Comparison of ENCODE assay signal across 23 cellular contexts in genomic region chr14:84225243-84225642, GRCh38.
DNase-seq lines count a peak whose midpoint lies in the region; FAIRE-seq and TF ChIP-seq lines count a peak whose summit lies in the region.
"Had no signal": no experiment of that assay in that cellular context is flagged by ENCODE, and none has a peak within 500 bp of the region (broad histone marks: within the 10 kb centered on the region; RNA-seq: fewer than 3 reads in every experiment).

No MANE protein-coding gene starts in this region.

- no peaks in the 10 kb centered on the region for H4K20me1 ChIP-seq in endothelial cell of umbilical vein (replicated peaks; ENCODE audit: control insufficient read depth, extremely low read depth, insufficient read depth, low read length)
- no peaks in the 10 kb centered on the region for H4K20me1 ChIP-seq in OCI-LY7 (ENCODE audit: insufficient read depth, low read length)

- H3K36me3 ChIP-seq in MG63 (no peaks in the 10 kb centered on the region), endothelial cell of umbilical vein (ENCODE audit: control insufficient read depth in 2 of 2, extremely low read depth in 1 of 2, insufficient read depth in 2 of 2, low read length in 2 of 2) (no peaks in the 10 kb centered on the region), left ventricle myocardium inferior (no peaks in the 10 kb centered on the region), sigmoid colon (no peaks in the 10 kb centered on the region), OCI-LY7 (ENCODE audit: insufficient read depth, low read length) (no peaks in the 10 kb centered on the region)
- H3K36me3 ChIP-seq: HAP-1 had no signal

- H2AFZ ChIP-seq in endothelial cell of umbilical vein (ENCODE audit: low read depth, low read length): no peak overlapping the region
- no peak overlapping the region for H2AFZ ChIP-seq in OCI-LY7 (ENCODE audit: low read length)

- intact Hi-C loops in endothelial cell of umbilical vein (cut with micrococcal nuclease): no loop called here
- intact Hi-C loops in left ventricle myocardium inferior (cut with micrococcal nuclease): no loop called here
- intact Hi-C loops in sigmoid colon (cut with DNase I): no loop called here
- intact Hi-C loops in OCI-LY7 (cut with micrococcal nuclease; ENCODE audit: unreplicated experiment): no loop called here

- H3K9ac ChIP-seq in endothelial cell of umbilical vein (replicated peaks; ENCODE audit: extremely low read depth, insufficient read depth, low read length): no peak overlapping the region

- H3K9me2 ChIP-seq in OCI-LY7 (ENCODE audit: insufficient read depth, low read length): no peaks in the 10 kb centered on the region

- POLR2A ChIA-PET in endothelial cell of umbilical vein (lab: Charles Lee): no interaction called here
- POLR2A ChIA-PET in OCI-LY7 (lab: Charles Lee): interaction anchor here (0.6 kb wide), 1 partner anchor 166 kb away, joined by 3 read pairs; no protein-coding TSS in a partner anchor

- BruUV-seq in endothelial cell of umbilical vein (replicated peaks; lab: Mats Ljungman, UMichigan) (no TSS peak), OCI-LY7 (replicated peaks; lab: Mats Ljungman, UMichigan) (no TSS peak)

- TF ChIP-seq CTCF in endothelial cell of umbilical vein (IDR thresholded peaks at IDR 0.05; ENCODE audit: extremely low read depth in 1 of 2, insufficient read depth in 1 of 2, low read depth in 1 of 2, low read length in 2 of 2) (no peak), left ventricle myocardium inferior (IDR thresholded peaks at IDR 0.05; ENCODE audit: borderline replicate concordance) (no peak), sigmoid colon (IDR thresholded peaks at IDR 0.05) (no peak), OCI-LY7 (conservative IDR thresholded peaks at IDR 0.05; ENCODE audit: low read length) (no peak)

- H3K4me2 ChIP-seq in endothelial cell of umbilical vein (ENCODE audit: insufficient read depth, low read length) (no peak overlapping the region), OCI-LY7 (ENCODE audit: low read length) (no peak overlapping the region)
- H3K4me2 ChIP-seq: smooth muscle cell had no signal

- no peaks in the 10 kb centered on the region for H3K9me3 ChIP-seq in MG63
- no peaks in the 10 kb centered on the region for H3K9me3 ChIP-seq in endothelial cell of umbilical vein (replicated peaks; ENCODE audit: control insufficient read depth, insufficient read depth, low read length)
- H3K9me3 ChIP-seq in left ventricle myocardium inferior (replicated peaks): no peaks in the 10 kb centered on the region
- H3K9me3 ChIP-seq in sigmoid colon: no peaks in the 10 kb centered on the region
- H3K9me3 ChIP-seq in OCI-LY7 (ENCODE audit: low read length): no peaks in the 10 kb centered on the region

- H3K4me3 ChIP-seq in MG63: no peak overlapping the region
- no peak overlapping the region for H3K4me3 ChIP-seq in endothelial cell of umbilical vein (replicated peaks in 1 of 3; ENCODE audit: insufficient read depth in 1 of 3, low read depth in 1 of 3, low read length in 3 of 3)
- no peak overlapping the region for H3K4me3 ChIP-seq in left ventricle myocardium inferior
- no peak overlapping the region for H3K4me3 ChIP-seq in sigmoid colon
- H3K4me3 ChIP-seq in OCI-LY7 (ENCODE audit: low read depth, low read length, poor library complexity, severe bottlenecking): no peak overlapping the region
- H3K4me3 ChIP-seq: dorsolateral prefrontal cortex, HAP-1, smooth muscle cell had no signal

- no peak overlapping the region for H3K27ac ChIP-seq in endothelial cell of umbilical vein (ENCODE audit: insufficient read depth, low read depth, low read length)
- H3K27ac ChIP-seq in left ventricle myocardium inferior (replicated peaks): peak overlapping the region; percentile 46
- peak overlapping the region in 3 of 4 donors; percentile 63 to 70 (median 69) for H3K27ac ChIP-seq in sigmoid colon
- no peak overlapping the region for H3K27ac ChIP-seq in OCI-LY7 (ENCODE audit: low read depth, low read length, poor library complexity, severe bottlenecking)
- H3K27ac ChIP-seq: C4-2B, dorsolateral prefrontal cortex, HL-60 had no signal

- 74 to 84% methylated on average over 1 of the region's 1 CpG for WGBS in sigmoid colon, 2 donors

- H3K4me1 ChIP-seq in endothelial cell of umbilical vein (ENCODE audit: control insufficient read depth, extremely low read depth, insufficient read depth, low read length): peaks cover 9% of the 10 kb centered on the region
- peaks cover 6% of the 10 kb centered on the region for H3K4me1 ChIP-seq in left ventricle myocardium inferior
- peaks cover 0 to 23% (median 7%) of the 10 kb centered on the region in 4 donors for H3K4me1 ChIP-seq in sigmoid colon
- H3K4me1 ChIP-seq in OCI-LY7 (ENCODE audit: insufficient read depth, low read length, poor library complexity, severe bottlenecking): no peaks in the 10 kb centered on the region
- H3K4me1 ChIP-seq: HAP-1 had no signal

- dilution Hi-C loops in endothelial cell of umbilical vein (cut with MboI; ENCODE audit: extremely low pct_ligation_motif_present, low sequenced_read_pairs): no loop called here

- H3K79me2 ChIP-seq in endothelial cell of umbilical vein (ENCODE audit: control insufficient read depth, insufficient read depth, low read length) (no peaks in the 10 kb centered on the region), OCI-LY7 (ENCODE audit: insufficient read depth, low read depth, low read length) (no peaks in the 10 kb centered on the region)

- H3K27me3 ChIP-seq in MG63 (no peaks in the 10 kb centered on the region), endothelial cell of umbilical vein (ENCODE audit: control insufficient read depth in 2 of 2, insufficient read depth in 2 of 2, low read length in 2 of 2) (no peaks in the 10 kb centered on the region), left ventricle myocardium inferior (ENCODE audit: low read depth) (no peaks in the 10 kb centered on the region), sigmoid colon (no peaks in the 10 kb centered on the region)
- H3K27me3 ChIP-seq: dorsolateral prefrontal cortex had no signal

- FAIRE-seq in endothelial cell of umbilical vein (lab: Jason Lieb, UNC): peak; percentile 12
- FAIRE-seq: frontal cortex, islet of Langerhans had no signal

- TF ChIP-seq POLR2A in endothelial cell of umbilical vein (IDR thresholded peaks at IDR 0.05; ENCODE audit: low read depth, low read length) (no peak), sigmoid colon (IDR thresholded peaks at IDR 0.05) (no peak)

- H3K9me1 ChIP-seq in endothelial cell of umbilical vein (replicated peaks; ENCODE audit: control insufficient read depth, extremely low read depth, insufficient read depth, low read length): no peaks in the 10 kb centered on the region

- CTCF ChIA-PET in endothelial cell of umbilical vein (lab: Charles Lee) (no interaction called here), OCI-LY7 (lab: Charles Lee; ENCODE audit: unreplicated experiment) (no interaction called here)

- DNase-seq in MG63 (peak; percentile 26), endothelial cell of umbilical vein (ENCODE audit: low read depth, low spot score) (no peak), left ventricle myocardium inferior (peak; percentile 63), sigmoid colon (peak; percentile 91), OCI-LY7 (ENCODE audit: low spot score) (no peak), activated T-cell treated with anti-CD3 and anti-CD28 coated beads for 4 hours (no peak), SIG-M5 treated with dmso at 0.1 percent for 504 hours (lab: John Stamatoyannopoulos, UW; ENCODE audit: unreplicated experiment) (no peak)
- DNase-seq in effector CD8-positive, alpha-beta T cell (lab: John Stamatoyannopoulos, UW): no peak
- DNase-seq: activated CD4-positive, alpha-beta T cell treated with anti-CD3 and anti-CD28 coated beads, Interleukin-2, amount 10 ng/mL, durations not matched to agents 7 days and 5 days; activated naive CD4-positive, alpha-beta T cell treated with anti-CD3 and anti-CD28 coated beads, Interleukin-2, amount 10 ng/mL, durations not matched to agents 7 days and 5 days; activated T-cell treated with anti-CD3 and anti-CD28 coated beads, Interleukin-2, amount 50 U/mL, for 72 hours; caudate nucleus; dorsolateral prefrontal cortex; Kasumi-1; NCI-H1694; NCI-H526; stimulated activated CD4-positive, alpha-beta T cell treated with anti-CD3 and anti-CD28 coated beads, Interleukin-2, amount 100 ng/mL, for 24 hours had no signal

- peak in 2 of 4 donors; percentile 66 to 90 for TF ChIP-seq EP300 in sigmoid colon (IDR thresholded peaks at IDR 0.05)

TF ChIP-seq in endothelial cell of umbilical vein, 7 proteins besides CTCF, POLR2A, EP300 and RAD21:
- TF ChIP-seq, protein P1, sequence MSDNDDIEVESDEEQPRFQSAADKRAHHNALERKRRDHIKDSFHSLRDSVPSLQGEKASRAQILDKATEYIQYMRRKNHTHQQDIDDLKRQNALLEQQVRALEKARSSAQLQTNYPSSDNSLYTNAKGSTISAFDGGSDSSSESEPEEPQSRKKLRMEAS (IDR thresholded peaks at IDR 0.05; ENCODE audit: insufficient read depth, insufficient read length): no peak
- no peak for TF ChIP-seq GATA2 (IDR thresholded peaks at IDR 0.05; ENCODE audit: insufficient read depth, insufficient read length, low read depth, low read length)
- no peak for TF ChIP-seq POLR2AphosphoS5 (IDR thresholded peaks at IDR 0.05; ENCODE audit: insufficient read depth, low read depth, low read length)
- TF ChIP-seq FOS (IDR thresholded peaks at IDR 0.05; ENCODE audit: borderline replicate concordance, insufficient read depth, low read length): no peak
- no peak for TF ChIP-seq MYC (IDR thresholded peaks at IDR 0.05; ENCODE audit: low read depth, low read length)
- TF ChIP-seq JUN (IDR thresholded peaks at IDR 0.05; ENCODE audit: borderline replicate concordance, insufficient read depth, insufficient read length, low read depth): no peak
- TF ChIP-seq EZH2 (IDR thresholded peaks at IDR 0.05; ENCODE audit: borderline replicate concordance, low read depth, low read length, severe bottlenecking): no peak

Comparison
In these comparisons a context has a peak if more than half of its experiments do, and no peak if none do; other contexts are left out.
1. DNase-seq: peak in MG63 (single experiment), left ventricle myocardium inferior (single experiment) and sigmoid colon (single experiment); none in endothelial cell of umbilical vein (single experiment), effector CD8-positive, alpha-beta T cell (single experiment), OCI-LY7 (single experiment), activated T-cell treated with anti-CD3 and anti-CD28 coated beads for 4 hours (single experiment) and SIG-M5 treated with dmso at 0.1 percent for 504 hours (single experiment).
2. H3K27ac ChIP-seq: peak in left ventricle myocardium inferior (single experiment) and sigmoid colon (3 of 4); none in endothelial cell of umbilical vein (single experiment) and OCI-LY7 (single experiment).